ENCODE assay signal across 18 cellular contexts in the genomic region with DNA sequence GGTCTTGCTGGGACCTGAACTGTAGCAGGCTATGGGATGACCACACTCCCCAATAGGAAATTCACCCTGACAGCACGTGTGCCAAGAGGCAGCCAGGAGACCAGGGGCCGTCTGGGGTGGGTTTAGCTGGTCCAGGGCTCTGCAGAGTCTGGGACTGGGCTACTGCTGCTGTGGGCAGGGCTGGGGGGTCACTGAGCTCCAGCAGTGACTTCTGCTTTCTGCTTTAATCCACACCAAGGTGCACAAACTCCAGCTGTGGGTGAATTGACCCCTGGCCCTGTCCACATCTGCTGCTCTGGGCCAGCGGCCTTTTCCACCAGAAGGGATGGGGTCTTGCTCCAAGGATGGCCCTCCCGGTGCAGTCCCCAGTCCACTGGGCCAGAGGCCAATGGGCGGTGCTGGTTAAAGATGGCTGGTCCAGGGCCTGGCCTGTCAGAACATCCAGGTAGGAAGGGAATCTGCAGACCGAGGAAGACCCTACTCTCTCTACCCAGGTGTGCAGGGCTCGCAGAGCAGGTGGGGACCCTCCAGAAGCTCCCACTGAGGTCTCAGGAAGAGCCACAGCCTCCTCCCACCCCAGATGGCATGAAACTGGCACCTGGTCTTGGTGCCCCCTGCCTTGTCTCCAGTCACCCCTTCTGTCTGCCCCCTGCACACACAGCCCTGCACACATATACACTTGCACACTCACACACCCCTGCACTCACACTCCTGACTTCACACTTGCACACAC. TPM values are rescaled to one million over a fixed set of nuclear protein-coding genes. Genes with fewer than 3 reads are reported as not detected.
DNase-seq lines count a peak whose midpoint lies in the region; ATAC-seq and TF ChIP-seq lines count a peak whose summit lies in the region.
"Had no signal": no experiment of that assay in that cellular context is flagged by ENCODE, and none has a peak within 500 bp of the region (broad histone marks: within the 10 kb centered on the region; RNA-seq: fewer than 3 reads in every experiment).

No MANE protein-coding gene starts in this region.

- 100% methylated on average over 2 of the region's 7 CpGs for WGBS in esophagus muscularis mucosa

- H3K27ac ChIP-seq in esophagus muscularis mucosa (replicated peaks in 1 of 4), result no peak overlapping the region
- H3K27ac ChIP-seq: 22Rv1 had no signal

- peaks cover 0 to 70% (median 0%) of the 10 kb centered on the region in 4 donors for H3K27me3 ChIP-seq in esophagus muscularis mucosa

- no peaks in the 10 kb centered on the region for H3K36me3 Mint-ChIP-seq in activated CD4-positive, alpha-beta T cell treated with anti-CD3 and anti-CD28 coated beads, Interleukin-2, amount 10 ng/mL, durations not matched to agents 24 days and 14 days (ENCODE audit: low read depth)
- H3K36me3 Mint-ChIP-seq in osteocyte (ENCODE audit: unreplicated experiment), result no peaks in the 10 kb centered on the region
- H3K36me3 Mint-ChIP-seq: CD14-positive monocyte; CD8-positive, alpha-beta T cell had no signal

- no peak for TF ChIP-seq CTCF in GM13976 (IDR thresholded peaks at IDR 0.05; ENCODE audit: borderline replicate concordance, control extremely low read depth, extremely low read depth, insufficient read depth, missing control alignments)
- no peak for TF ChIP-seq CTCF in esophagus muscularis mucosa (IDR thresholded peaks at IDR 0.05)
- TF ChIP-seq CTCF in osteocyte (IDR thresholded peaks at IDR 0.05), result no peak

- no peaks in the 10 kb centered on the region for H3K9me3 Mint-ChIP-seq in activated CD4-positive, alpha-beta T cell treated with anti-CD3 and anti-CD28 coated beads, Interleukin-2, amount 10 ng/mL, durations not matched to agents 24 days and 14 days
- H3K9me3 Mint-ChIP-seq in osteocyte (ENCODE audit: unreplicated experiment), result no peaks in the 10 kb centered on the region
- H3K9me3 Mint-ChIP-seq: CD8-positive, alpha-beta T cell had no signal

- no peak for TF ChIP-seq POLR2A in esophagus muscularis mucosa (IDR thresholded peaks at IDR 0.05; ENCODE audit: low read depth)

- no peak for TF ChIP-seq EP300 in esophagus muscularis mucosa (IDR thresholded peaks at IDR 0.05)

- intact Hi-C loops in activated CD4-positive, alpha-beta T cell treated with anti-CD3 and anti-CD28 coated beads, Interleukin-2, amount 10 ng/mL, durations not matched to agents 24 days and 14 days (cut with micrococcal nuclease), result no loop called here
- intact Hi-C loops in esophagus muscularis mucosa (cut with DNase I), result no loop called here

- H3K27me3 Mint-ChIP-seq in activated CD4-positive, alpha-beta T cell treated with anti-CD3 and anti-CD28 coated beads, Interleukin-2, amount 10 ng/mL, durations not matched to agents 24 days and 14 days, result no peaks in the 10 kb centered on the region
- H3K27me3 Mint-ChIP-seq in osteocyte (ENCODE audit: unreplicated experiment), result no peaks in the 10 kb centered on the region

- no peak overlapping the region for H3K27ac Mint-ChIP-seq in activated CD4-positive, alpha-beta T cell treated with anti-CD3 and anti-CD28 coated beads, Interleukin-2, amount 10 ng/mL, durations not matched to agents 24 days and 14 days
- no peak overlapping the region for H3K27ac Mint-ChIP-seq in osteocyte (ENCODE audit: unreplicated experiment)
- H3K27ac Mint-ChIP-seq: CD14-positive monocyte; CD8-positive, alpha-beta T cell had no signal

- H3K9me3 ChIP-seq in esophagus muscularis mucosa, result no peaks in the 10 kb centered on the region
- H3K9me3 ChIP-seq: HAP-1 had no signal

- H3K4me1 Mint-ChIP-seq in activated CD4-positive, alpha-beta T cell treated with anti-CD3 and anti-CD28 coated beads, Interleukin-2, amount 10 ng/mL, durations not matched to agents 24 days and 14 days, result no peaks in the 10 kb centered on the region
- no peaks in the 10 kb centered on the region for H3K4me1 Mint-ChIP-seq in osteocyte (ENCODE audit: unreplicated experiment)
- H3K4me1 Mint-ChIP-seq: CD14-positive monocyte had no signal

- H3K4me1 ChIP-seq in esophagus muscularis mucosa, result no peaks in the 10 kb centered on the region
- H3K4me1 ChIP-seq: HAP-1 had no signal

- in situ Hi-C loops in GM13976 (cut with MboI; ENCODE audit: low sequenced_read_pairs, unreplicated experiment), result no loop called here

- no peaks in the 10 kb centered on the region for H3K36me3 ChIP-seq in esophagus muscularis mucosa
- H3K36me3 ChIP-seq: HAP-1 had no signal

- ATAC-seq in GM21515 (IDR thresholded peaks at IDR 0.05; ENCODE audit: unreplicated experiment) (no peak), HG02970 (IDR thresholded peaks at IDR 0.05; ENCODE audit: low FRiP score, unreplicated experiment) (no peak)
- ATAC-seq: CD8-positive, alpha-beta T cell had no signal

- DNase-seq in activated CD4-positive, alpha-beta T cell treated with anti-CD3 and anti-CD28 coated beads, Interleukin-2, amount 10 ng/mL, durations not matched to agents 24 days and 14 days, result peak; percentile 45
- no peak for DNase-seq in activated CD4-positive, alpha-beta T cell treated with anti-CD3 and anti-CD28 coated beads for 1 hour
- DNase-seq in GM13976 (ENCODE audit: low spot score) (peak; percentile 21), esophagus muscularis mucosa (ENCODE audit: extremely low spot score) (peak; percentile 45), osteocyte (ENCODE audit: extremely low spot score, unreplicated experiment) (peak; percentile 75), NCI-H2196 treated with DMSO at 0.1 percent for 48 hours (lab: John Stamatoyannopoulos, UW; ENCODE audit: unreplicated experiment) (no peak)
- DNase-seq: CD8-positive, alpha-beta T cell; COR-L47; DMS53; GF-D8; GOT3 had no signal

- no peak overlapping the region for H3K4me3 ChIP-seq in esophagus muscularis mucosa
- H3K4me3 ChIP-seq: HAP-1 had no signal

- H3K4me3 Mint-ChIP-seq in activated CD4-positive, alpha-beta T cell treated with anti-CD3 and anti-CD28 coated beads, Interleukin-2, amount 10 ng/mL, durations not matched to agents 24 days and 14 days, result no peak overlapping the region
- H3K4me3 Mint-ChIP-seq in osteocyte (ENCODE audit: unreplicated experiment), result no peak overlapping the region
- H3K4me3 Mint-ChIP-seq: CD8-positive, alpha-beta T cell had no signal

RNA-seq across cellular contexts. Expression of a gene that starts 28.0 kb away (rescaled TPM):
- total RNA-seq in activated CD4-positive, alpha-beta T cell treated with anti-CD3 and anti-CD28 coated beads, Interleukin-2, amount 10 ng/mL, durations not matched to agents 24 days and 14 days, result not detected in 2 replicates
- total RNA-seq in esophagus muscularis mucosa (not detected), osteocyte (not detected in 2 replicates)
- total RNA-seq: A673; CD8-positive, alpha-beta T cell; HT1080 had no signal

RNA-seq across cellular contexts. Expression of a gene that starts 49.8 kb away (rescaled TPM):
- total RNA-seq in activated CD4-positive, alpha-beta T cell treated with anti-CD3 and anti-CD28 coated beads, Interleukin-2, amount 10 ng/mL, durations not matched to agents 24 days and 14 days, result not detected in 2 replicates
- total RNA-seq in esophagus muscularis mucosa (not detected), osteocyte (not detected in 2 replicates)
- total RNA-seq: A673; CD8-positive, alpha-beta T cell had no signal

RNA-seq across cellular contexts. Expression of a gene that starts 51.8 kb away (rescaled TPM):
- total RNA-seq in activated CD4-positive, alpha-beta T cell treated with anti-CD3 and anti-CD28 coated beads, Interleukin-2, amount 10 ng/mL, durations not matched to agents 24 days and 14 days, result not detected in 2 replicates
- not detected for total RNA-seq in esophagus muscularis mucosa
- not detected in 2 replicates for total RNA-seq in osteocyte
- total RNA-seq: A673; CD8-positive, alpha-beta T cell; HT1080 had no signal

Comparison
In these comparisons a context has a peak if more than half of its experiments do, and no peak if none do; other contexts are left out.
1. DNase-seq: peak in activated CD4-positive, alpha-beta T cell treated with anti-CD3 and anti-CD28 coated beads, Interleukin-2, amount 10 ng/mL, durations not matched to agents 24 days and 14 days (single experiment), GM13976 (single experiment), esophagus muscularis mucosa (single experiment) and osteocyte (single experiment); none in activated CD4-positive, alpha-beta T cell treated with anti-CD3 and anti-CD28 coated beads for 1 hour (single experiment) and NCI-H2196 treated with DMSO at 0.1 percent for 48 hours (single experiment).